Comparison of ENCODE assay signal across 8 cellular contexts in the genomic region with DNA sequence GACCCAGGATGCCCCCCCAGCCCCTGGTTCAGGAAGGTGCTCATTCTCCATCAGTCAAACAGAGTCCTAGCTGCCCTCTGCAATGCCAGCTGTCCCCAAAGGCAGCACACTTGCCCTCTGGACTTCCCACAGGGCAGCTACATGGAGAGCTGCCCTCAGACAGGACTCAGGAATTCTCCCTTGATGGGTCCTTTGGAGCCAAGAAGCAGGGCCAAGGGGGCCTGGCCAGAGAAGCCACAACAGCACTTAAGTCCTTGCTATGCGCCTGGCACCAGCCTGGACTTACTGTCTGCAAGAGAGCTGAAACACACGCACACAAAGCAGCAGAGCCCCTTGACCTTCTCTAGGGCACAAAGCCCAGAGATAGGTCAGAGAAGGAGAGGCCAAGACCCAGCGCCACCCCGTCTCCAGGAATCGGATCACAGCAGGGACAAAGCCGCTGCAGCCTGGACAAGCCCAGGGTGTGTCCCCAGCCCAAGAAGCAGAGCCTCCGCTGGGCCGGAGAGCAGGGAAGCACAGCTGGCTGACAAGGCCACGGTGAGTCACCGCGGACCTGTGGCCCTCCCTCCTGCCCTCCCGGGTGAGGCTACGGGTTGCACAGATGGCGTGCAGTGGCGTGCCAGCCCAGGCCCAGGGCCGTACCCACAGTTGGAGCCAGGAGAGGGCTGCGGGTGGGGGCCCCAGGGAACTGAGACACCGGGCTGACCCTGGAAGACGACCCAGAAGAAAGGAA. TPM values are rescaled to one million over a fixed set of nuclear protein-coding genes. Genes with fewer than 3 reads are reported as not detected.
DNase-seq lines count a peak whose midpoint lies in the region; ATAC-seq and TF ChIP-seq lines count a peak whose summit lies in the region.

No MANE protein-coding gene starts in this region.

- intact Hi-C loops in mucosa of descending colon (cut with DNase I, micrococcal nuclease) = loop anchor here (1.0 to 10.0 kb wide), 3 partner anchors 184 to 465 kb away; no protein-coding TSS in a partner anchor
- intact Hi-C loops in uterus (cut with DNase I; ENCODE audit: low total_unique reads) = loop anchor here (5.0 kb wide), 1 partner anchor 184 kb away; no protein-coding TSS in a partner anchor

- DNase-seq in NCI-H748 (lab: John Stamatoyannopoulos, UW; ENCODE audit: unreplicated experiment) (peak; percentile 35), NCI-H748 treated with DMSO at 0.1 percent for 48 hours (lab: John Stamatoyannopoulos, UW) (no peak), HFFc6 (no peak), RPMI7951 (ENCODE audit: low read depth) (peak; percentile 95), mucosa of descending colon (peak; percentile 72 to 89 (median 82)), uterus (peak; percentile 61 to 74)
- DNase-seq in effector CD4-positive, alpha-beta T cell = no peak

- peaks cover 16% of the 10 kb centered on the region; the same call in 1 of the 2 replicates for H3K4me1 Mint-ChIP-seq in HFFc6 (ENCODE audit: low read depth)

- H3K4me1 ChIP-seq in ectodermal cell (ENCODE audit: control insufficient read depth, insufficient read depth, low read length) (peaks cover 35% of the 10 kb centered on the region), mucosa of descending colon (ENCODE audit: low read depth) (peaks cover 25% of the 10 kb centered on the region), uterus (peaks cover 0 to 13% of the 10 kb centered on the region in 2 donors)

- H3K27me3 ChIP-seq in ectodermal cell (ENCODE audit: control insufficient read depth, insufficient read depth, low read length, poor library complexity, severe bottlenecking) (peaks cover 32% of the 10 kb centered on the region), uterus (no peaks in the 10 kb centered on the region)

- H3K27me3 Mint-ChIP-seq in HFFc6 (ENCODE audit: insufficient read depth) = peaks cover 17% of the 10 kb centered on the region

- H3K4me3 Mint-ChIP-seq in HFFc6 = peak overlapping the region; percentile 63; the same call in 1 of the 2 replicates

- H3K36me3 ChIP-seq in ectodermal cell (ENCODE audit: control insufficient read depth, insufficient read depth, low read length) (no peaks in the 10 kb centered on the region), mucosa of descending colon (ENCODE audit: low read depth) (no peaks in the 10 kb centered on the region), uterus (no peaks in the 10 kb centered on the region)

- no peak overlapping the region for H3K27ac Mint-ChIP-seq in HFFc6

- peak; percentile 88 for ATAC-seq in mucosa of descending colon

- peak overlapping the region; percentile 48 for H3K4me3 ChIP-seq in ectodermal cell (ENCODE audit: insufficient read depth, low read depth, low read length)
- no peak overlapping the region for H3K4me3 ChIP-seq in mucosa of descending colon
- H3K4me3 ChIP-seq in uterus = peak overlapping the region in 1 of 2 donors; percentile 48

- H3K9me3 Mint-ChIP-seq in HFFc6 = no peaks in the 10 kb centered on the region

- WGBS in ectodermal cell, 2 experiments = 56 to 59% methylated on average over 19 of the region's 19 CpGs

- TF ChIP-seq CTCF in HFFc6 (IDR thresholded peaks at IDR 0.05) = no peak
- no peak for TF ChIP-seq CTCF in mucosa of descending colon (IDR thresholded peaks at IDR 0.05)
- no peak for TF ChIP-seq CTCF in uterus (IDR thresholded peaks at IDR 0.05)

- no peaks in the 10 kb centered on the region for H3K9me3 ChIP-seq in ectodermal cell (ENCODE audit: control insufficient read depth, low read length)
- no peaks in the 10 kb centered on the region for H3K9me3 ChIP-seq in mucosa of descending colon
- H3K9me3 ChIP-seq in uterus = no peaks in the 10 kb centered on the region

- no peak overlapping the region for H3K27ac ChIP-seq in ectodermal cell (ENCODE audit: insufficient read depth, low read depth, low read length, poor library complexity, severe bottlenecking)
- peak overlapping the region; percentile 73 to 83 for H3K27ac ChIP-seq in uterus

- H3K36me3 Mint-ChIP-seq in HFFc6 (ENCODE audit: low read depth) = no peaks in the 10 kb centered on the region

- TF ChIP-seq POLR2A in uterus (IDR thresholded peaks at IDR 0.05) = peak in 1 of 2 donors; percentile 14

RNA-seq across cellular contexts. Expression of a gene that starts 1.7 kb away (rescaled TPM):
- total RNA-seq in HFFc6 (2021; fragmentation: NEBNext Ultra II Directional; extraction: Animal tissue kit (Norgen Biotek cat#: 25700)) = under 1 TPM; 0.17 to 0.67 (median 0.57) TPM
- 9.5 and 14.0 TPM in 2 replicates for total RNA-seq in RPMI7951 (2014; rRNA removed; shearing (Covaris generic))
- 3.2 TPM for polyA plus RNA-seq in ectodermal cell (2013, experiment 1 of 4)
- polyA plus RNA-seq in ectodermal cell (2013, experiment 2 of 4) = 4.5 TPM
- 3.1 TPM for polyA plus RNA-seq in ectodermal cell (2013, experiment 3 of 4)
- polyA plus RNA-seq in ectodermal cell (2013, experiment 4 of 4) = 4.1 TPM
- total RNA-seq in mucosa of descending colon = 10 to 100 TPM in 1 of 3 donors, 1 to 10 TPM in 2; 1.7 to 12.7 (median 2.4) TPM
- total RNA-seq in uterus = 1 to 10 TPM in 3 of 4 donors, not detected in 1; 2.4 to 6.8 (median 4.4) TPM

Comparison
In these comparisons a context has a peak if more than half of its experiments do, and no peak if none do; other contexts are left out.
1. DNase-seq: peak in NCI-H748 (single experiment), RPMI7951 (single experiment), mucosa of descending colon (3 of 3) and uterus (2 of 2); none in NCI-H748 treated with DMSO at 0.1 percent for 48 hours (single experiment), HFFc6 (single experiment) and effector CD4-positive, alpha-beta T cell (single experiment).